15 cellular contexts compared by ENCODE assay signal in the genomic region with DNA sequence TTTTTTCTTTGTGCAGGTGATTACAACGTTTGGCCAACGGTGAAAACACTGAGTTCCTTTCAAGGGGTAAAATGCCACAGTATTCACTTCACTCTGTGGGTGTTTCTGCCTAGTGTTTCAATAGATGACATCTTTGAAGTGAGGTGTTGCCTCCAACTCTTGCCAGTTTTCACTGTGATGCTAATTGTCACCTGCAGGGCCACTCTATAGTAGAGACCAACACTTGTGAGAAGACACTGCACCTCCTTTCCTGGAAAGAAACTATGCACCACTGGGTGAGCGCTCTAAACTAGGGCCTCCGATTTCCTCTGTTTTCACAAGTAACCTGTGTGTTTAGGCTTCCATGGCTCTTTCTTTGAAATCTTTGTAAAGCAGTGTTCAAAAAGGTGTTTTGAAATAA.
"Had no signal": no experiment of that assay in that cellular context is flagged by ENCODE, and none has a peak within 500 bp of the region (broad histone marks: within the 10 kb centered on the region; RNA-seq: fewer than 3 reads in every experiment).

No MANE protein-coding gene starts in this region.

- H3K27ac ChIP-seq: adrenal gland, cardiac muscle cell, esophagus squamous epithelium, prostate gland, right atrium auricular region, WERI-Rb-1 had no signal

- DNase-seq: activated CD4-positive, alpha-beta T cell treated with anti-CD3 and anti-CD28 coated beads, Interleukin-2, amount 50 U/mL, for 4 hours; activated gamma-delta T cell treated with Interleukin-2 at 50 U/mL for 16 hours; adrenal gland; dermis blood vessel endothelial cell; effector memory CD4-positive, alpha-beta T cell; esophagus squamous epithelium; immature natural killer cell; naive thymus-derived CD4-positive, alpha-beta T cell; stimulated activated naive CD8-positive, alpha-beta T cell treated with anti-CD3 and anti-CD28 coated beads, Interleukin-15, amount 100 ng/mL, for 72 hours; SW 1271; T-helper 2 cell; WERI-Rb-1 had no signal

- H3K36me3 ChIP-seq: adrenal gland, cardiac muscle cell, esophagus squamous epithelium, prostate gland, right atrium auricular region, WERI-Rb-1 had no signal

- H3K27me3 ChIP-seq: adrenal gland, cardiac muscle cell, esophagus squamous epithelium, right atrium auricular region had no signal

- H3K4me3 ChIP-seq: adrenal gland, cardiac muscle cell, esophagus squamous epithelium, prostate gland, right atrium auricular region had no signal

- H3K9me3 ChIP-seq: esophagus squamous epithelium, prostate gland, right atrium auricular region had no signal
